Comparison of ENCODE assay signal across 30 cellular contexts in the genomic region with DNA sequence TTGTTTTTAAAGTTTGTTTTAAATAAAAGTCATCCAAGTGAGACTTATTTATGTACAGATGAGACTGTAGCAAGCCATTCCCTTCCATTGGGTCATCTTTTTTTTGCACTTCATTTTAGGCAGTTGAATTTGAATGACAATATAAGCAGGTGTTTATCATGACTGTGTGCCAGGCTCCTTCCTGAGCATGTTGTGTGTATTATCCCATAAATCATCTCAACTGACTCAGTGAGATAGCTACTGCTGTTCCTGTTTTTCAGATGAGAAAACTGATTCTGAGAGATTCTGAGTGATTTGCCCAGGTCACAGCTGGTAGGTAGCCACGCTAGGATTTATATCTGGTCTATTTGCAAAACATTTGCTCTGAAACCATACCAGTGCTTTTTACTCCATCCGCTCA. TPM values are rescaled to one million over a fixed set of nuclear protein-coding genes. Genes with fewer than 3 reads are reported as not detected.
DNase-seq lines count a peak whose midpoint lies in the region; ATAC-seq, FAIRE-seq and TF ChIP-seq lines count a peak whose summit lies in the region.
"Had no signal": no experiment of that assay in that cellular context is flagged by ENCODE, and none has a peak within 500 bp of the region (broad histone marks: within the 10 kb centered on the region; RNA-seq: fewer than 3 reads in every experiment).

No MANE protein-coding gene starts in this region.

- ATAC-seq in pancreas: no peak
- ATAC-seq: activated T-cell treated with anti-CD3 and anti-CD28 coated beads, Interleukin-2, amount 50 U/mL, for 72 hours; body of pancreas; left lobe of liver had no signal

- H3K36me3 Mint-ChIP-seq in endothelial cell (ENCODE audit: low read depth, unreplicated experiment): no peaks in the 10 kb centered on the region

- no peak overlapping the region for H3K27ac Mint-ChIP-seq in endothelial cell (ENCODE audit: unreplicated experiment)
- H3K27ac Mint-ChIP-seq: activated T-cell treated with anti-CD3 and anti-CD28 coated beads, Interleukin-2, amount 50 U/mL, for 72 hours; memory B cell had no signal

- H3K4me3 Mint-ChIP-seq in endothelial cell (ENCODE audit: unreplicated experiment): no peak overlapping the region
- H3K4me3 Mint-ChIP-seq: activated T-cell treated with anti-CD3 and anti-CD28 coated beads, Interleukin-2, amount 50 U/mL, for 72 hours; memory B cell had no signal

- no peaks in the 10 kb centered on the region for H3K4me1 Mint-ChIP-seq in endothelial cell (ENCODE audit: unreplicated experiment)
- H3K4me1 Mint-ChIP-seq: memory B cell had no signal

- H3K4me3 ChIP-seq in pancreas: no peak overlapping the region
- H3K4me3 ChIP-seq: adrenal gland, body of pancreas, prostate gland, sigmoid colon, testis had no signal

- H3K4me1 ChIP-seq in pancreas: no peaks in the 10 kb centered on the region
- H3K4me1 ChIP-seq: adrenal gland, body of pancreas, prostate gland, sigmoid colon, testis had no signal

- DNase-seq in DMS153 (lab: John Stamatoyannopoulos, UW) (peak; percentile 48), NCI-H1092 treated with DMSO at 0.1 percent for 48 hours (lab: John Stamatoyannopoulos, UW) (peak; percentile 22), NCI-H2029 treated with DMSO at 0.1 percent for 48 hours (lab: John Stamatoyannopoulos, UW) (peak; percentile 16), SHP77 (lab: John Stamatoyannopoulos, UW) (peak; percentile 9 to 62), pancreas (no peak), NK-92 (lab: John Stamatoyannopoulos, UW; ENCODE audit: unreplicated experiment) (no peak), endothelial cell (ENCODE audit: low spot score) (no peak), AML-193 (lab: John Stamatoyannopoulos, UW) (no peak)
- DNase-seq: activated CD4-positive, alpha-beta T cell treated with anti-CD3 and anti-CD28 coated beads, Interleukin-2, amount 50 U/mL, for 4 hours; activated naive CD4-positive, alpha-beta T cell; activated T-cell treated with anti-CD3 and anti-CD28 coated beads, Interleukin-2, amount 50 U/mL, for 72 hours; adrenal gland; body of pancreas; C1 segment of cervical spinal cord; Calu3; cerebellar nuclear complex; GOT3; hypothalamus; NCI-H510A treated with DMSO at 0.1 percent for 48 hours; RPMI8226; sigmoid colon; stimulated activated naive CD4-positive, alpha-beta T cell treated with Interleukin-2 at 50 U/mL for 16 hours; testis had no signal

- H3K9me3 ChIP-seq in pancreas: no peaks in the 10 kb centered on the region
- H3K9me3 ChIP-seq: adrenal gland, body of pancreas, prostate gland, sigmoid colon, testis had no signal

- no peak for FAIRE-seq in pancreas (lab: Jason Lieb, UNC)
- FAIRE-seq: endometrium, GM12892, urothelium cell line had no signal

- intact Hi-C loops in pancreas (cut with DNase I): no loop called here

- 89 to 95% methylated on average over 2 of the region's 2 CpGs for WGBS in pancreas, 2 donors

- H3K27me3 ChIP-seq in pancreas: no peaks in the 10 kb centered on the region
- H3K27me3 ChIP-seq: adrenal gland, body of pancreas, sigmoid colon, testis had no signal

- no peak for TF ChIP-seq CTCF in pancreas (IDR thresholded peaks at IDR 0.05)
- TF ChIP-seq CTCF in endothelial cell (IDR thresholded peaks at IDR 0.05; ENCODE audit: unreplicated experiment): no peak

- peaks cover 0 to 5% (median 0%) of the 10 kb centered on the region in 3 donors for H3K36me3 ChIP-seq in pancreas
- H3K36me3 ChIP-seq: adrenal gland, prostate gland had no signal

- no peak overlapping the region for H3K27ac ChIP-seq in pancreas
- H3K27ac ChIP-seq: adrenal gland, body of pancreas, prostate gland, sigmoid colon, testis had no signal

- H3K27me3 Mint-ChIP-seq in endothelial cell (ENCODE audit: unreplicated experiment): no peaks in the 10 kb centered on the region
- H3K27me3 Mint-ChIP-seq: memory B cell had no signal

- H3K9me3 Mint-ChIP-seq in endothelial cell (ENCODE audit: unreplicated experiment): no peaks in the 10 kb centered on the region
- H3K9me3 Mint-ChIP-seq: activated T-cell treated with anti-CD3 and anti-CD28 coated beads, Interleukin-2, amount 50 U/mL, for 72 hours; memory B cell had no signal

RNA-seq across cellular contexts. Expression of gene TMEM254, which starts 11.7 kb away (rescaled TPM):
- total RNA-seq in pancreas (10 to 100 TPM in 3 of 6 donors, 1 to 10 TPM in 3; 6.3 to 13.5 (median 10.3) TPM), endothelial cell (ENCODE audit: unreplicated experiment) (16.6 TPM)
- 1 to 10 TPM; 6.9 to 8.6 TPM for polyA plus RNA-seq in pancreas

RNA-seq across cellular contexts. Expression of gene PLAC9, which starts 42.4 kb away (rescaled TPM):
- total RNA-seq in pancreas: 1 to 10 TPM in 4 of 6 donors, under 1 TPM in 2; 0.63 to 6.7 (median 2.8) TPM
- 10 to 100 TPM in 1 of 2 donors, 1 to 10 TPM in 1; 7.6 to 14.6 TPM for polyA plus RNA-seq in pancreas
- not detected for total RNA-seq in endothelial cell (ENCODE audit: unreplicated experiment)
- total RNA-seq: activated T-cell treated with anti-CD3 and anti-CD28 coated beads, Interleukin-2, amount 50 U/mL, for 72 hours; Calu3; T-helper 1 cell treated with Interleukin-12 subunit alpha and Interleukin-12 subunit beta and Interleukin-4 antibody, amounts not matched to agents 30 ng/mL and 1 ng/mL, for 36 hours had no signal

Comparison
In these comparisons a context has a peak if more than half of its experiments do, and no peak if none do; other contexts are left out.
1. DNase-seq: peak in DMS153 (single experiment), NCI-H1092 treated with DMSO at 0.1 percent for 48 hours (single experiment), NCI-H2029 treated with DMSO at 0.1 percent for 48 hours (single experiment) and SHP77 (2 of 2); none in pancreas (0 of 6), NK-92 (single experiment), endothelial cell (single experiment) and AML-193 (0 of 2).